22 cellular contexts compared by ENCODE assay signal in genomic region chr11:58179648-58180047, GRCh38. TPM values are rescaled to one million over a fixed set of nuclear protein-coding genes. Genes with fewer than 3 reads are reported as not detected.
"Had no signal": no experiment of that assay in that cellular context is flagged by ENCODE, and none has a peak within 500 bp of the region (broad histone marks: within the 10 kb centered on the region; RNA-seq: fewer than 3 reads in every experiment).

No MANE protein-coding gene starts in this region.

- H3K36me3 Mint-ChIP-seq: activated naive CD4-positive, alpha-beta T cell treated with anti-CD3 and anti-CD28 coated beads, Interleukin-2, amount 10 ng/mL, durations not matched to agents 7 days and 5 days; WTC11 had no signal

- H3K27ac ChIP-seq: ascending aorta, breast epithelium, pancreas, testis, upper lobe of right lung had no signal

- H3K4me3 ChIP-seq: ascending aorta, breast epithelium, pancreas, testis, upper lobe of right lung had no signal

- H3K9me3 ChIP-seq: ascending aorta, breast epithelium, pancreas, testis, upper lobe of right lung had no signal

- H3K4me3 Mint-ChIP-seq: activated CD4-positive, alpha-beta T cell treated with anti-CD3 and anti-CD28 coated beads, Interleukin-2, amount 10 ng/mL, durations not matched to agents 24 days and 14 days; activated naive CD4-positive, alpha-beta T cell treated with anti-CD3 and anti-CD28 coated beads, Interleukin-2, amount 10 ng/mL, durations not matched to agents 7 days and 5 days; dendritic cell treated with granulocyte-macrophage colony-stimulating factor and Interleukin-4, amounts not matched to agents 40 ng/mL and 50 ng/mL, for 4 days; effector memory CD8-positive, alpha-beta T cell; neural crest cell; stimulated activated naive CD8-positive, alpha-beta T cell treated with anti-CD3 and anti-CD28 coated beads, Interleukin-15, amount 100 ng/mL, for 72 hours; WTC11 had no signal

- H3K27me3 Mint-ChIP-seq: activated CD4-positive, alpha-beta T cell treated with anti-CD3 and anti-CD28 coated beads, Interleukin-2, amount 10 ng/mL, durations not matched to agents 24 days and 14 days; activated naive CD4-positive, alpha-beta T cell treated with anti-CD3 and anti-CD28 coated beads, Interleukin-2, amount 10 ng/mL, durations not matched to agents 7 days and 5 days; dendritic cell treated with granulocyte-macrophage colony-stimulating factor and Interleukin-4, amounts not matched to agents 40 ng/mL and 50 ng/mL, for 4 days had no signal

- H3K27ac Mint-ChIP-seq: activated CD4-positive, alpha-beta T cell treated with anti-CD3 and anti-CD28 coated beads, Interleukin-2, amount 10 ng/mL, durations not matched to agents 24 days and 14 days; activated naive CD4-positive, alpha-beta T cell treated with anti-CD3 and anti-CD28 coated beads, Interleukin-2, amount 10 ng/mL, durations not matched to agents 7 days and 5 days; activated T-helper 2 cell treated with anti-CD3 and anti-CD28 coated beads, Interferon-gamma antibody, Interleukin-2, Interleukin-4, amounts not matched to agents 10 μg/mL and 5 μg/mL and 100 μg/mL, durations not matched to agents 14 hours and 24 hours and 36 hours; dendritic cell treated with granulocyte-macrophage colony-stimulating factor and Interleukin-4, amounts not matched to agents 40 ng/mL and 50 ng/mL, for 4 days; effector memory CD8-positive, alpha-beta T cell; stimulated activated naive CD8-positive, alpha-beta T cell treated with anti-CD3 and anti-CD28 coated beads, Interleukin-15, amount 100 ng/mL, for 72 hours; WTC11 had no signal

- H3K36me3 ChIP-seq: ascending aorta, breast epithelium, pancreas, upper lobe of right lung had no signal

- H3K9me3 Mint-ChIP-seq: activated CD4-positive, alpha-beta T cell treated with anti-CD3 and anti-CD28 coated beads, Interleukin-2, amount 10 ng/mL, durations not matched to agents 24 days and 14 days; activated naive CD4-positive, alpha-beta T cell treated with anti-CD3 and anti-CD28 coated beads, Interleukin-2, amount 10 ng/mL, durations not matched to agents 7 days and 5 days; activated T-helper 2 cell treated with anti-CD3 and anti-CD28 coated beads, Interferon-gamma antibody, Interleukin-2, Interleukin-4, amounts not matched to agents 10 μg/mL and 5 μg/mL and 100 μg/mL, durations not matched to agents 14 hours and 24 hours and 36 hours; effector memory CD8-positive, alpha-beta T cell; neural crest cell; stimulated activated naive CD8-positive, alpha-beta T cell treated with anti-CD3 and anti-CD28 coated beads, Interleukin-15, amount 100 ng/mL, for 72 hours; WTC11 had no signal

- ATAC-seq: effector memory CD8-positive, alpha-beta T cell; left colon; pancreas; stimulated activated naive CD8-positive, alpha-beta T cell treated with anti-CD3 and anti-CD28 coated beads, Interleukin-15, amount 100 ng/mL, for 72 hours; upper lobe of right lung; WTC11 had no signal

- H3K4me1 Mint-ChIP-seq: activated CD4-positive, alpha-beta T cell treated with anti-CD3 and anti-CD28 coated beads, Interleukin-2, amount 10 ng/mL, durations not matched to agents 24 days and 14 days; activated naive CD4-positive, alpha-beta T cell treated with anti-CD3 and anti-CD28 coated beads, Interleukin-2, amount 10 ng/mL, durations not matched to agents 7 days and 5 days; neural crest cell; stimulated activated naive CD8-positive, alpha-beta T cell treated with anti-CD3 and anti-CD28 coated beads, Interleukin-15, amount 100 ng/mL, for 72 hours had no signal

- DNase-seq: activated CD4-positive, alpha-beta T cell treated with anti-CD3 and anti-CD28 coated beads, Interleukin-2, amount 10 ng/mL, durations not matched to agents 24 days and 14 days; activated naive CD4-positive, alpha-beta T cell treated with anti-CD3 and anti-CD28 coated beads, Interleukin-2, amount 10 ng/mL, durations not matched to agents 7 days and 5 days; activated T-cell treated with anti-CD3 and anti-CD28 coated beads for 4 hours; effector memory CD8-positive, alpha-beta T cell; foreskin melanocyte; head of caudate nucleus; mammary epithelial cell; stimulated activated CD4-positive, alpha-beta T cell treated with anti-CD3 and anti-CD28 coated beads, Interleukin-1b, Interleukin-23, amount 100 ng/mL, for 48 hours; stimulated activated naive CD8-positive, alpha-beta T cell treated with anti-CD3 and anti-CD28 coated beads, Interleukin-15, amount 100 ng/mL, for 72 hours; T-helper 2 cell; testis; upper lobe of right lung had no signal

- H3K27me3 ChIP-seq: ascending aorta, breast epithelium, pancreas, testis had no signal

- H3K4me1 ChIP-seq: ascending aorta, breast epithelium, pancreas, testis, upper lobe of right lung had no signal

RNA-seq across cellular contexts. Expression of gene OR9Q2, which starts 9.2 kb away (rescaled TPM):
- total RNA-seq: activated CD4-positive, alpha-beta T cell treated with anti-CD3 and anti-CD28 coated beads, Interleukin-2, amount 10 ng/mL, durations not matched to agents 24 days and 14 days; activated T-helper 2 cell treated with anti-CD3 and anti-CD28 coated beads, Interferon-gamma antibody, Interleukin-2, Interleukin-4, amounts not matched to agents 10 μg/mL and 5 μg/mL and 100 μg/mL, durations not matched to agents 14 hours and 24 hours and 36 hours; ascending aorta; breast epithelium; cerebellum; fibroblast of lung; left colon; mammary epithelial cell; neural crest cell; pancreas; upper lobe of right lung; WTC11 had no signal
- polyA plus RNA-seq: fibroblast of lung, mammary epithelial cell, pancreas had no signal

RNA-seq across cellular contexts. Expression of gene OR1S2, which starts 24.3 kb away (rescaled TPM):
- total RNA-seq: activated CD4-positive, alpha-beta T cell treated with anti-CD3 and anti-CD28 coated beads, Interleukin-2, amount 10 ng/mL, durations not matched to agents 24 days and 14 days; activated T-helper 2 cell treated with anti-CD3 and anti-CD28 coated beads, Interferon-gamma antibody, Interleukin-2, Interleukin-4, amounts not matched to agents 10 μg/mL and 5 μg/mL and 100 μg/mL, durations not matched to agents 14 hours and 24 hours and 36 hours; ascending aorta; breast epithelium; cerebellum; fibroblast of lung; left colon; mammary epithelial cell; neural crest cell; pancreas; testis; upper lobe of right lung; WTC11 had no signal
- polyA plus RNA-seq: fibroblast of lung, mammary epithelial cell, pancreas had no signal

RNA-seq across cellular contexts. Expression of gene OR1S1, which starts 32.9 kb away (rescaled TPM):
- total RNA-seq: activated CD4-positive, alpha-beta T cell treated with anti-CD3 and anti-CD28 coated beads, Interleukin-2, amount 10 ng/mL, durations not matched to agents 24 days and 14 days; activated T-helper 2 cell treated with anti-CD3 and anti-CD28 coated beads, Interferon-gamma antibody, Interleukin-2, Interleukin-4, amounts not matched to agents 10 μg/mL and 5 μg/mL and 100 μg/mL, durations not matched to agents 14 hours and 24 hours and 36 hours; ascending aorta; breast epithelium; cerebellum; fibroblast of lung; left colon; mammary epithelial cell; neural crest cell; pancreas; testis; upper lobe of right lung; WTC11 had no signal
- polyA plus RNA-seq: fibroblast of lung, mammary epithelial cell, pancreas had no signal

RNA-seq across cellular contexts. Expression of gene OR10Q1, which starts 49.1 kb away (rescaled TPM):
- total RNA-seq: activated CD4-positive, alpha-beta T cell treated with anti-CD3 and anti-CD28 coated beads, Interleukin-2, amount 10 ng/mL, durations not matched to agents 24 days and 14 days; activated T-helper 2 cell treated with anti-CD3 and anti-CD28 coated beads, Interferon-gamma antibody, Interleukin-2, Interleukin-4, amounts not matched to agents 10 μg/mL and 5 μg/mL and 100 μg/mL, durations not matched to agents 14 hours and 24 hours and 36 hours; ascending aorta; breast epithelium; cerebellum; fibroblast of lung; mammary epithelial cell; neural crest cell; testis; upper lobe of right lung; WTC11 had no signal
- polyA plus RNA-seq: mammary epithelial cell had no signal

RNA-seq across cellular contexts. Expression of gene OR9I1, which starts 54.3 kb away (rescaled TPM):
- total RNA-seq: activated CD4-positive, alpha-beta T cell treated with anti-CD3 and anti-CD28 coated beads, Interleukin-2, amount 10 ng/mL, durations not matched to agents 24 days and 14 days; activated T-helper 2 cell treated with anti-CD3 and anti-CD28 coated beads, Interferon-gamma antibody, Interleukin-2, Interleukin-4, amounts not matched to agents 10 μg/mL and 5 μg/mL and 100 μg/mL, durations not matched to agents 14 hours and 24 hours and 36 hours; ascending aorta; breast epithelium; cerebellum; fibroblast of lung; left colon; mammary epithelial cell; neural crest cell; pancreas; testis; upper lobe of right lung; WTC11 had no signal
- polyA plus RNA-seq: fibroblast of lung, mammary epithelial cell, pancreas had no signal
